Comparison of ENCODE assay signal across 9 cellular contexts in genomic region chr1:17588048-17588781, GRCh38. TPM values are rescaled to one million over a fixed set of nuclear protein-coding genes. Genes with fewer than 3 reads are reported as not detected.
DNase-seq lines count a peak whose midpoint lies in the region; ATAC-seq and TF ChIP-seq lines count a peak whose summit lies in the region.
"Had no signal": no experiment of that assay in that cellular context is flagged by ENCODE, and none has a peak within 500 bp of the region (broad histone marks: within the 10 kb centered on the region; RNA-seq: fewer than 3 reads in every experiment).

No MANE protein-coding gene starts in this region.

- peaks cover 49% of the 10 kb centered on the region for H3K4me1 Mint-ChIP-seq in nephron
- H3K4me1 Mint-ChIP-seq: activated naive CD8-positive, alpha-beta T cell treated with anti-CD3 and anti-CD28 coated beads, Interleukin-2, amount 10 ng/mL, durations not matched to agents 7 days and 5 days had no signal

- intact Hi-C loops in esophagus squamous epithelium (cut with DNase I) = no loop called here

- no peak for TF ChIP-seq POLR2A in esophagus squamous epithelium (IDR thresholded peaks at IDR 0.05)

- ATAC-seq in HG02870 (IDR thresholded peaks at IDR 0.05; ENCODE audit: unreplicated experiment) (no peak), HG02884 (IDR thresholded peaks at IDR 0.05; ENCODE audit: unreplicated experiment) (no peak), GM18867 (IDR thresholded peaks at IDR 0.05; ENCODE audit: unreplicated experiment) (no peak)

- WGBS in esophagus squamous epithelium, 2 donors = 26 to 50% methylated on average over 1 to 5 of the region's 13 CpGs

- H3K27me3 Mint-ChIP-seq in nephron (ENCODE audit: low read depth) = no peaks in the 10 kb centered on the region

- no peaks in the 10 kb centered on the region for H3K9me3 ChIP-seq in BLaER1 treated with 17β-estradiol and CSF1 and Interleukin-3, amounts not matched to agents 10 nM and 100 nM (replicated peaks in 1 of 11)
- no peaks in the 10 kb centered on the region for H3K9me3 ChIP-seq in esophagus squamous epithelium

- TF ChIP-seq CTCF in esophagus squamous epithelium (IDR thresholded peaks at IDR 0.05) = no peak
- no peak for TF ChIP-seq CTCF in nephron (IDR thresholded peaks at IDR 0.05; ENCODE audit: unreplicated experiment in 3 of 3)

- peak overlapping the region in 1 of 3 experiments; percentile 15 for H3K4me3 Mint-ChIP-seq in nephron
- H3K4me3 Mint-ChIP-seq: activated naive CD8-positive, alpha-beta T cell treated with anti-CD3 and anti-CD28 coated beads, Interleukin-2, amount 10 ng/mL, durations not matched to agents 7 days and 5 days had no signal

- no peak overlapping the region for H3K4me3 ChIP-seq in BLaER1 treated with 17β-estradiol and CSF1 and Interleukin-3, amounts not matched to agents 10 nM and 100 nM
- H3K4me3 ChIP-seq in esophagus squamous epithelium = no peak overlapping the region

- peak overlapping the region in 5 of 11 experiments; percentile 18 to 60 (median 35); a peak in 5 of 22 replicates for H3K27ac ChIP-seq in BLaER1 treated with 17β-estradiol and CSF1 and Interleukin-3, amounts not matched to agents 10 nM and 100 nM
- H3K27ac ChIP-seq in esophagus squamous epithelium = peak overlapping the region; percentile 52 to 87 (median 64)

- H3K27me3 ChIP-seq in BLaER1 treated with 17β-estradiol and CSF1 and Interleukin-3, amounts not matched to agents 10 nM and 100 nM = no peaks in the 10 kb centered on the region
- no peaks in the 10 kb centered on the region for H3K27me3 ChIP-seq in esophagus squamous epithelium

- H3K9me3 Mint-ChIP-seq in nephron = no peaks in the 10 kb centered on the region
- H3K9me3 Mint-ChIP-seq: activated naive CD8-positive, alpha-beta T cell treated with anti-CD3 and anti-CD28 coated beads, Interleukin-2, amount 10 ng/mL, durations not matched to agents 7 days and 5 days had no signal

- DNase-seq in NCI-H69 (lab: John Stamatoyannopoulos, UW) (peak; percentile 87), esophagus squamous epithelium (lab: John Stamatoyannopoulos, UW) (no peak)
- DNase-seq in stimulated activated CD4-positive, alpha-beta T cell treated with anti-CD3 and anti-CD28 coated beads, Interleukin-1b, Interleukin-23, amount 100 ng/mL, for 48 hours = no peak
- DNase-seq: activated naive CD8-positive, alpha-beta T cell treated with anti-CD3 and anti-CD28 coated beads, Interleukin-2, amount 10 ng/mL, durations not matched to agents 7 days and 5 days had no signal

- H3K4me1 ChIP-seq in BLaER1 treated with 17β-estradiol and CSF1 and Interleukin-3, amounts not matched to agents 10 nM and 100 nM = peaks cover 44 to 68% (median 50%) of the 10 kb centered on the region in 10 experiments
- H3K4me1 ChIP-seq in esophagus squamous epithelium = peaks cover 21 to 52% (median 22%) of the 10 kb centered on the region in 3 donors

- H4K20me1 ChIP-seq in BLaER1 treated with 17β-estradiol and CSF1 and Interleukin-3, amounts not matched to agents 10 nM and 100 nM = peaks cover 0 to 34% (median 4%) of the 10 kb centered on the region in 11 experiments; a peak in 9 of 22 replicates

- peaks cover 21% of the 10 kb centered on the region for H3K36me3 Mint-ChIP-seq in nephron (ENCODE audit: low read depth)
- H3K36me3 Mint-ChIP-seq: activated naive CD8-positive, alpha-beta T cell treated with anti-CD3 and anti-CD28 coated beads, Interleukin-2, amount 10 ng/mL, durations not matched to agents 7 days and 5 days had no signal

- peaks cover 13 to 73% (median 51%) of the 10 kb centered on the region in 11 experiments; a peak in 21 of 22 replicates for H3K36me3 ChIP-seq in BLaER1 treated with 17β-estradiol and CSF1 and Interleukin-3, amounts not matched to agents 10 nM and 100 nM
- H3K36me3 ChIP-seq in esophagus squamous epithelium = peaks cover 0 to 84% (median 0%) of the 10 kb centered on the region in 3 donors

- H3K4me2 ChIP-seq in BLaER1 treated with 17β-estradiol and CSF1 and Interleukin-3, amounts not matched to agents 10 nM and 100 nM = peak overlapping the region; percentile 25 to 77 (median 59); a peak in 17 of 22 replicates

- H3K27ac Mint-ChIP-seq in nephron = peak overlapping the region; percentile 82 to 91 (median 90)
- H3K27ac Mint-ChIP-seq: activated naive CD8-positive, alpha-beta T cell treated with anti-CD3 and anti-CD28 coated beads, Interleukin-2, amount 10 ng/mL, durations not matched to agents 7 days and 5 days had no signal

- H3K9ac ChIP-seq in BLaER1 treated with 17β-estradiol and CSF1 and Interleukin-3, amounts not matched to agents 10 nM and 100 nM = peak overlapping the region in 5 of 11 experiments; percentile 35 to 52 (median 36); a peak in 6 of 22 replicates

RNA-seq across cellular contexts. Expression of gene ARHGEF10L, which starts 48.7 kb away (rescaled TPM):
- 10 to 100 TPM; 30.0 to 61.4 (median 44.7) TPM for total RNA-seq in esophagus squamous epithelium
